In the genomic region with DNA sequence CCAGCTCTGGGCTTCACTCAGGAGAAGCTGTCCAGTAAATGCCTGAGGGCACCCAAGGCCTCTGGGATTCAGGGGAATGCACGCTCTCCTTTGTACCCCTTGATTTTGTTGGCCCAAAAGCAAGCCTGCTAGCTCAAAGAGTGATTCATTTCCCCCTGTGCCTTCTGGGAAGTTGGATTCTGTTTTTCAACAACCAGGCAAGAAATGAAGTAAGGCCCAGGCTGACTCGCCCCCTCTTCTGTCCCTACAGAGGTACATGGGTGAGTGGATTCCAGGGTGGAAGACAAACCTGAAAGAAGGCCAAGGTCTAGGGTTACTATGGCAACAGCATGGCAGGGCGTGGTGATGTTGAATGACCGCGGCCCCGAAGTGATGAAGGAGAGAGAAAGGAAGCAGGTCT, we compare ENCODE assay signal across 2 cellular contexts.
TF ChIP-seq lines count a peak whose summit lies in the region.

No MANE protein-coding gene starts in this region.

TF ChIP-seq in HepG2, 621 proteins besides CTCF, POLR2A, EP300 and RAD21 (continues in another document):
- TF ChIP-seq SP140L (CRISPR knock-in tag; IDR thresholded peaks at IDR 0.05; ENCODE audit: borderline replicate concordance), result no peak
- no peak for TF ChIP-seq ZSCAN9 (CRISPR knock-in tag; IDR thresholded peaks at IDR 0.05; ENCODE audit: borderline replicate concordance)
- TF ChIP-seq, protein P1, sequence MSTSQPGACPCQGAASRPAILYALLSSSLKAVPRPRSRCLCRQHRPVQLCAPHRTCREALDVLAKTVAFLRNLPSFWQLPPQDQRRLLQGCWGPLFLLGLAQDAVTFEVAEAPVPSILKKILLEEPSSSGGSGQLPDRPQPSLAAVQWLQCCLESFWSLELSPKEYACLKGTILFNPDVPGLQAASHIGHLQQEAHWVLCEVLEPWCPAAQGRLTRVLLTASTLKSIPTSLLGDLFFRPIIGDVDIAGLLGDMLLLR (CRISPR knock-in tag; IDR thresholded peaks at IDR 0.05), result no peak
- no peak for TF ChIP-seq CHD4 (IDR thresholded peaks at IDR 0.05; ENCODE audit: borderline replicate concordance, low read length)
- TF ChIP-seq ETV5 (CRISPR knock-in tag; IDR thresholded peaks at IDR 0.05; ENCODE audit: borderline replicate concordance), result no peak; the same call in 1 of the 2 replicates
- TF ChIP-seq ZNF879 (CRISPR knock-in tag; IDR thresholded peaks at IDR 0.05), result no peak
- TF ChIP-seq BCL6 (CRISPR knock-in tag; IDR thresholded peaks at IDR 0.05), result no peak
- no peak for TF ChIP-seq ZNF761 (CRISPR knock-in tag; conservative IDR thresholded peaks at IDR 0.05)
- no peak for TF ChIP-seq HOXA9 (CRISPR knock-in tag; IDR thresholded peaks at IDR 0.05; ENCODE audit: borderline replicate concordance)
- TF ChIP-seq, protein P2, sequence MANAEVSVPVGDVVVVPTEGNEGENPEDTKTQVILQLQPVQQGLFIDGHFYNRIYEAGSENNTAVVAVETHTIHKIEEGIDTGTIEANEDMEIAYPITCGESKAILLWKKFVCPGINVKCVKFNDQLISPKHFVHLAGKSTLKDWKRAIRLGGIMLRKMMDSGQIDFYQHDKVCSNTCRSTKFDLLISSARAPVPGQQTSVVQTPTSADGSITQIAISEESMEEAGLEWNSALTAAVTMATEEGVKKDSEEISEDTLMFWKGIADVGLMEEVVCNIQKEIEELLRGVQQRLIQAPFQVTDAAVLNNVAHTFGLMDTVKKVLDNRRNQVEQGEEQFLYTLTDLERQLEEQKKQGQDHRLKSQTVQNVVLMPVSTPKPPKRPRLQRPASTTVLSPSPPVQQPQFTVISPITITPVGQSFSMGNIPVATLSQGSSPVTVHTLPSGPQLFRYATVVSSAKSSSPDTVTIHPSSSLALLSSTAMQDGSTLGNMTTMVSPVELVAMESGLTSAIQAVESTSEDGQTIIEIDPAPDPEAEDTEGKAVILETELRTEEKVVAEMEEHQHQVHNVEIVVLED (CRISPR knock-in tag; IDR thresholded peaks at IDR 0.05; ENCODE audit: borderline replicate concordance), result no peak
- TF ChIP-seq, protein P3, sequence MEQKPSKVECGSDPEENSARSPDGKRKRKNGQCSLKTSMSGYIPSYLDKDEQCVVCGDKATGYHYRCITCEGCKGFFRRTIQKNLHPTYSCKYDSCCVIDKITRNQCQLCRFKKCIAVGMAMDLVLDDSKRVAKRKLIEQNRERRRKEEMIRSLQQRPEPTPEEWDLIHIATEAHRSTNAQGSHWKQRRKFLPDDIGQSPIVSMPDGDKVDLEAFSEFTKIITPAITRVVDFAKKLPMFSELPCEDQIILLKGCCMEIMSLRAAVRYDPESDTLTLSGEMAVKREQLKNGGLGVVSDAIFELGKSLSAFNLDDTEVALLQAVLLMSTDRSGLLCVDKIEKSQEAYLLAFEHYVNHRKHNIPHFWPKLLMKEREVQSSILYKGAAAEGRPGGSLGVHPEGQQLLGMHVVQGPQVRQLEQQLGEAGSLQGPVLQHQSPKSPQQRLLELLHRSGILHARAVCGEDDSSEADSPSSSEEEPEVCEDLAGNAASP (CRISPR knock-in tag; IDR thresholded peaks at IDR 0.05; ENCODE audit: borderline replicate concordance), result no peak
- TF ChIP-seq, protein P4, sequence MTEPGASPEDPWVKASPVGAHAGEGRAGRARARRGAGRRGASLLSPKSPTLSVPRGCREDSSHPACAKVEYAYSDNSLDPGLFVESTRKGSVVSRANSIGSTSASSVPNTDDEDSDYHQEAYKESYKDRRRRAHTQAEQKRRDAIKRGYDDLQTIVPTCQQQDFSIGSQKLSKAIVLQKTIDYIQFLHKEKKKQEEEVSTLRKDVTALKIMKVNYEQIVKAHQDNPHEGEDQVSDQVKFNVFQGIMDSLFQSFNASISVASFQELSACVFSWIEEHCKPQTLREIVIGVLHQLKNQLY (CRISPR knock-in tag; IDR thresholded peaks at IDR 0.05), result no peak
- no peak for TF ChIP-seq ARHGAP35 (CRISPR knock-in tag; IDR thresholded peaks at IDR 0.05; ENCODE audit: borderline replicate concordance)
- TF ChIP-seq, protein P5, sequence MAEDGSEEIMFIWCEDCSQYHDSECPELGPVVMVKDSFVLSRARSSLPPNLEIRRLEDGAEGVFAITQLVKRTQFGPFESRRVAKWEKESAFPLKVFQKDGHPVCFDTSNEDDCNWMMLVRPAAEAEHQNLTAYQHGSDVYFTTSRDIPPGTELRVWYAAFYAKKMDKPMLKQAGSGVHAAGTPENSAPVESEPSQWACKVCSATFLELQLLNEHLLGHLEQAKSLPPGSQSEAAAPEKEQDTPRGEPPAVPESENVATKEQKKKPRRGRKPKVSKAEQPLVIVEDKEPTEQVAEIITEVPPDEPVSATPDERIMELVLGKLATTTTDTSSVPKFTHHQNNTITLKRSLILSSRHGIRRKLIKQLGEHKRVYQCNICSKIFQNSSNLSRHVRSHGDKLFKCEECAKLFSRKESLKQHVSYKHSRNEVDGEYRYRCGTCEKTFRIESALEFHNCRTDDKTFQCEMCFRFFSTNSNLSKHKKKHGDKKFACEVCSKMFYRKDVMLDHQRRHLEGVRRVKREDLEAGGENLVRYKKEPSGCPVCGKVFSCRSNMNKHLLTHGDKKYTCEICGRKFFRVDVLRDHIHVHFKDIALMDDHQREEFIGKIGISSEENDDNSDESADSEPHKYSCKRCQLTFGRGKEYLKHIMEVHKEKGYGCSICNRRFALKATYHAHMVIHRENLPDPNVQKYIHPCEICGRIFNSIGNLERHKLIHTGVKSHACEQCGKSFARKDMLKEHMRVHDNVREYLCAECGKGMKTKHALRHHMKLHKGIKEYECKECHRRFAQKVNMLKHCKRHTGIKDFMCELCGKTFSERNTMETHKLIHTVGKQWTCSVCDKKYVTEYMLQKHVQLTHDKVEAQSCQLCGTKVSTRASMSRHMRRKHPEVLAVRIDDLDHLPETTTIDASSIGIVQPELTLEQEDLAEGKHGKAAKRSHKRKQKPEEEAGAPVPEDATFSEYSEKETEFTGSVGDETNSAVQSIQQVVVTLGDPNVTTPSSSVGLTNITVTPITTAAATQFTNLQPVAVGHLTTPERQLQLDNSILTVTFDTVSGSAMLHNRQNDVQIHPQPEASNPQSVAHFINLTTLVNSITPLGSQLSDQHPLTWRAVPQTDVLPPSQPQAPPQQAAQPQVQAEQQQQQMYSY (CRISPR knock-in tag; IDR thresholded peaks at IDR 0.05), result no peak
- TF ChIP-seq ZNF350 (CRISPR knock-in tag; IDR thresholded peaks at IDR 0.05; ENCODE audit: borderline replicate concordance, low read depth), result no peak
- 0 out of 2 replicates have a peak, but pooled peaks have one; percentile 17 for TF ChIP-seq KLF6 (CRISPR knock-in tag; IDR thresholded peaks at IDR 0.05)

TF ChIP-seq in GM23338, 12 proteins besides CTCF, POLR2A, EP300 and RAD21:
- TF ChIP-seq JUNB (IDR thresholded peaks at IDR 0.05; ENCODE audit: unreplicated experiment) (no peak), STAT1 (IDR thresholded peaks at IDR 0.05; ENCODE audit: unreplicated experiment) (no peak), EZH2 (IDR thresholded peaks at IDR 0.05; ENCODE audit: low read depth, unreplicated experiment) (no peak), ZNF114 (CRISPR knock-in tag; IDR thresholded peaks at IDR 0.05) (no peak), EZH2phosphoT487 (IDR thresholded peaks at IDR 0.05; ENCODE audit: unreplicated experiment) (no peak), CREB1 (CRISPR knock-in tag; IDR thresholded peaks at IDR 0.05; ENCODE audit: low read depth) (no peak), NANOG (IDR thresholded peaks at IDR 0.05; ENCODE audit: borderline replicate concordance) (no peak), ZNF331 (CRISPR knock-in tag; IDR thresholded peaks at IDR 0.05; ENCODE audit: low read depth) (no peak), POLR2AphosphoS5 (IDR thresholded peaks at IDR 0.05; ENCODE audit: low read depth) (no peak)
- TF ChIP-seq, protein P6, sequence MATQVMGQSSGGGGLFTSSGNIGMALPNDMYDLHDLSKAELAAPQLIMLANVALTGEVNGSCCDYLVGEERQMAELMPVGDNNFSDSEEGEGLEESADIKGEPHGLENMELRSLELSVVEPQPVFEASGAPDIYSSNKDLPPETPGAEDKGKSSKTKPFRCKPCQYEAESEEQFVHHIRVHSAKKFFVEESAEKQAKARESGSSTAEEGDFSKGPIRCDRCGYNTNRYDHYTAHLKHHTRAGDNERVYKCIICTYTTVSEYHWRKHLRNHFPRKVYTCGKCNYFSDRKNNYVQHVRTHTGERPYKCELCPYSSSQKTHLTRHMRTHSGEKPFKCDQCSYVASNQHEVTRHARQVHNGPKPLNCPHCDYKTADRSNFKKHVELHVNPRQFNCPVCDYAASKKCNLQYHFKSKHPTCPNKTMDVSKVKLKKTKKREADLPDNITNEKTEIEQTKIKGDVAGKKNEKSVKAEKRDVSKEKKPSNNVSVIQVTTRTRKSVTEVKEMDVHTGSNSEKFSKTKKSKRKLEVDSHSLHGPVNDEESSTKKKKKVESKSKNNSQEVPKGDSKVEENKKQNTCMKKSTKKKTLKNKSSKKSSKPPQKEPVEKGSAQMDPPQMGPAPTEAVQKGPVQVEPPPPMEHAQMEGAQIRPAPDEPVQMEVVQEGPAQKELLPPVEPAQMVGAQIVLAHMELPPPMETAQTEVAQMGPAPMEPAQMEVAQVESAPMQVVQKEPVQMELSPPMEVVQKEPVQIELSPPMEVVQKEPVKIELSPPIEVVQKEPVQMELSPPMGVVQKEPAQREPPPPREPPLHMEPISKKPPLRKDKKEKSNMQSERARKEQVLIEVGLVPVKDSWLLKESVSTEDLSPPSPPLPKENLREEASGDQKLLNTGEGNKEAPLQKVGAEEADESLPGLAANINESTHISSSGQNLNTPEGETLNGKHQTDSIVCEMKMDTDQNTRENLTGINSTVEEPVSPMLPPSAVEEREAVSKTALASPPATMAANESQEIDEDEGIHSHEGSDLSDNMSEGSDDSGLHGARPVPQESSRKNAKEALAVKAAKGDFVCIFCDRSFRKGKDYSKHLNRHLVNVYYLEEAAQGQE (IDR thresholded peaks at IDR 0.05; ENCODE audit: unreplicated experiment), result no peak
- TF ChIP-seq, protein P7, sequence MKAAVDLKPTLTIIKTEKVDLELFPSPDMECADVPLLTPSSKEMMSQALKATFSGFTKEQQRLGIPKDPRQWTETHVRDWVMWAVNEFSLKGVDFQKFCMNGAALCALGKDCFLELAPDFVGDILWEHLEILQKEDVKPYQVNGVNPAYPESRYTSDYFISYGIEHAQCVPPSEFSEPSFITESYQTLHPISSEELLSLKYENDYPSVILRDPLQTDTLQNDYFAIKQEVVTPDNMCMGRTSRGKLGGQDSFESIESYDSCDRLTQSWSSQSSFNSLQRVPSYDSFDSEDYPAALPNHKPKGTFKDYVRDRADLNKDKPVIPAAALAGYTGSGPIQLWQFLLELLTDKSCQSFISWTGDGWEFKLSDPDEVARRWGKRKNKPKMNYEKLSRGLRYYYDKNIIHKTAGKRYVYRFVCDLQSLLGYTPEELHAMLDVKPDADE (IDR thresholded peaks at IDR 0.05), result no peak
- TF ChIP-seq, protein P8, sequence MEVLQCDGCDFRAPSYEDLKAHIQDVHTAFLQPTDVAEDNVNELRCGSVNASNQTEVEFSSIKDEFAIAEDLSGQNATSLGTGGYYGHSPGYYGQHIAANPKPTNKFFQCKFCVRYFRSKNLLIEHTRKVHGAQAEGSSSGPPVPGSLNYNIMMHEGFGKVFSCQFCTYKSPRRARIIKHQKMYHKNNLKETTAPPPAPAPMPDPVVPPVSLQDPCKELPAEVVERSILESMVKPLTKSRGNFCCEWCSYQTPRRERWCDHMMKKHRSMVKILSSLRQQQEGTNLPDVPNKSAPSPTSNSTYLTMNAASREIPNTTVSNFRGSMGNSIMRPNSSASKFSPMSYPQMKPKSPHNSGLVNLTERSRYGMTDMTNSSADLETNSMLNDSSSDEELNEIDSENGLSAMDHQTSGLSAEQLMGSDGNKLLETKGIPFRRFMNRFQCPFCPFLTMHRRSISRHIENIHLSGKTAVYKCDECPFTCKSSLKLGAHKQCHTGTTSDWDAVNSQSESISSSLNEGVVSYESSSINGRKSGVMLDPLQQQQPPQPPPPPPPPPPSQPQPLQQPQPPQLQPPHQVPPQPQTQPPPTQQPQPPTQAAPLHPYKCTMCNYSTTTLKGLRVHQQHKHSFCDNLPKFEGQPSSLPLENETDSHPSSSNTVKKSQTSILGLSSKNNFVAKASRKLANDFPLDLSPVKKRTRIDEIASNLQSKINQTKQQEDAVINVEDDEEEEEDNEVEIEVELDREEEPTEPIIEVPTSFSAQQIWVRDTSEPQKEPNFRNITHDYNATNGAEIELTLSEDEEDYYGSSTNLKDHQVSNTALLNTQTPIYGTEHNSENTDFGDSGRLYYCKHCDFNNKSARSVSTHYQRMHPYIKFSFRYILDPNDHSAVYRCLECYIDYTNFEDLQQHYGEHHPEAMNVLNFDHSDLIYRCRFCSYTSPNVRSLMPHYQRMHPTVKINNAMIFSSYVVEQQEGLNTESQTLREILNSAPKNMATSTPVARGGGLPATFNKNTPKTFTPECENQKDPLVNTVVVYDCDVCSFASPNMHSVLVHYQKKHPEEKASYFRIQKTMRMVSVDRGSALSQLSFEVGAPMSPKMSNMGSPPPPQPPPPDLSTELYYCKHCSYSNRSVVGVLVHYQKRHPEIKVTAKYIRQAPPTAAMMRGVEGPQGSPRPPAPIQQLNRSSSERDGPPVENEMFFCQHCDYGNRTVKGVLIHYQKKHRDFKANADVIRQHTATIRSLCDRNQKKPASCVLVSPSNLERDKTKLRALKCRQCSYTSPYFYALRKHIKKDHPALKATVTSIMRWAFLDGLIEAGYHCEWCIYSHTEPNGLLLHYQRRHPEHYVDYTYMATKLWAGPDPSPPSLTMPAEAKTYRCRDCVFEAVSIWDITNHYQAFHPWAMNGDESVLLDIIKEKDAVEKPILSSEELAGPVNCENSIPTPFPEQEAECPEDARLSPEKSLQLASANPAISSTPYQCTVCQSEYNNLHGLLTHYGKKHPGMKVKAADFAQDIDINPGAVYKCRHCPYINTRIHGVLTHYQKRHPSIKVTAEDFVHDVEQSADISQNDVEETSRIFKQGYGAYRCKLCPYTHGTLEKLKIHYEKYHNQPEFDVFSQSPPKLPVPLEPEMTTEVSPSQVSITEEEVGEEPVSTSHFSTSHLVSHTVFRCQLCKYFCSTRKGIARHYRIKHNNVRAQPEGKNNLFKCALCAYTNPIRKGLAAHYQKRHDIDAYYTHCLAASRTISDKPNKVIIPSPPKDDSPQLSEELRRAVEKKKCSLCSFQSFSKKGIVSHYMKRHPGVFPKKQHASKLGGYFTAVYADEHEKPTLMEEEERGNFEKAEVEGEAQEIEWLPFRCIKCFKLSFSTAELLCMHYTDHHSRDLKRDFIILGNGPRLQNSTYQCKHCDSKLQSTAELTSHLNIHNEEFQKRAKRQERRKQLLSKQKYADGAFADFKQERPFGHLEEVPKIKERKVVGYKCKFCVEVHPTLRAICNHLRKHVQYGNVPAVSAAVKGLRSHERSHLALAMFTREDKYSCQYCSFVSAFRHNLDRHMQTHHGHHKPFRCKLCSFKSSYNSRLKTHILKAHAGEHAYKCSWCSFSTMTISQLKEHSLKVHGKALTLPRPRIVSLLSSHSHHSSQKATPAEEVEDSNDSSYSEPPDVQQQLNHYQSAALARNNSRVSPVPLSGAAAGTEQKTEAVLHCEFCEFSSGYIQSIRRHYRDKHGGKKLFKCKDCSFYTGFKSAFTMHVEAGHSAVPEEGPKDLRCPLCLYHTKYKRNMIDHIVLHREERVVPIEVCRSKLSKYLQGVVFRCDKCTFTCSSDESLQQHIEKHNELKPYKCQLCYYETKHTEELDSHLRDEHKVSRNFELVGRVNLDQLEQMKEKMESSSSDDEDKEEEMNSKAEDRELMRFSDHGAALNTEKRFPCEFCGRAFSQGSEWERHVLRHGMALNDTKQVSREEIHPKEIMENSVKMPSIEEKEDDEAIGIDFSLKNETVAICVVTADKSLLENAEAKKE (CRISPR knock-in tag; IDR thresholded peaks at IDR 0.05), result no peak
TF ChIP-seq in GM23338: peak in this region for 0.
